Comparison of ENCODE assay signal across 8 cellular contexts in the genomic region with DNA sequence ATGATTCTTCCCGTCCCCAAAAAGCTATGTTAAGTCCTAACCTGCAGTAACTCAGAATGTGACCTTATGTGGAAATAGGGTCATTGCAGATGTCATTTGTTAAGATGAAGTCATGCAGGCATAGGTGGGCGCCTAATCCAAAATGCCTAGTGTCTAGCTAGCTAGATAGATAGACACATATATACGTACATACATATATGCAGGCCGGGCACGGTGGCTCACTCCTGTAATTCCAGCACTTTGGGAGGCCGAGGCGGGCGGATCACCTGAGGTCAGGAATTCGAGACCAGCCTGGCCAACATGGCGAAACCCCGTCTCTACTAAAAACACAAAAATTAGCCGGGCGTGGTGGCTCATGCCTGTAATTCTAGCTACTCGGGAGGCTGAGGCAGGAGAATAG. TPM values are rescaled to one million over a fixed set of nuclear protein-coding genes. Genes with fewer than 3 reads are reported as not detected.
DNase-seq lines count a peak whose midpoint lies in the region; ATAC-seq, FAIRE-seq and TF ChIP-seq lines count a peak whose summit lies in the region.
"Not testable (repeated sequence)": the region's sequence is repeated elsewhere in the genome, so short reads cannot be mapped to it uniquely, and the experiment has no call there.

No MANE protein-coding gene starts in this region.

- peak overlapping the region; percentile 89 for H3K27ac ChIP-seq in CD4-positive, CD25-positive, alpha-beta regulatory T cell (ENCODE audit: insufficient read depth, low read length, poor library complexity, severe bottlenecking)
- not testable (repeated sequence) for H3K27ac ChIP-seq in endothelial cell of umbilical vein (ENCODE audit: insufficient read depth, low read depth, low read length); HepG2 (ENCODE audit: extremely low read length, insufficient read depth, low read length); testis

- H2AFZ ChIP-seq in endothelial cell of umbilical vein (ENCODE audit: low read depth, low read length) = peak overlapping the region; percentile 86
- H2AFZ ChIP-seq in HepG2 (ENCODE audit: low read length) = peak overlapping the region; percentile 87

- CTCF ChIA-PET in T-cell (lab: Charles Lee) = interaction anchor here (0.6 to 2.6 kb wide), 13 partner anchors 8 to 305 kb away, joined by 3 to 53 read pairs (median 7); partner anchors contain the start of genes ILK (in 1 of the 2) and RRP8 (in 1 of the 2)
- CTCF ChIA-PET in endothelial cell of umbilical vein (lab: Charles Lee) = interaction anchor here (0.9 to 3.9 kb wide), 15 partner anchors 9 to 305 kb away, joined by 3 to 48 read pairs (median 8); partner anchors contain the start of genes DCHS1 and TAF10
- CTCF ChIA-PET in HepG2 (lab: Yijun Ruan, JAX; ENCODE audit: low intra/inter-chr PET ratio, low total read pairs) = interaction anchor here (1.8 kb wide), 1 partner anchor 153 kb away, joined by 13 read pairs; no protein-coding TSS in a partner anchor

- not testable (repeated sequence) for H3K9me3 ChIP-seq in CD4-positive, CD25-positive, alpha-beta regulatory T cell (ENCODE audit: control insufficient read depth in 2 of 2, low read length in 2 of 2); endothelial cell of umbilical vein (replicated peaks; ENCODE audit: control insufficient read depth, insufficient read depth, low read length); HepG2 (ENCODE audit: low read length); testis

- H3K4me3 ChIP-seq in CD4-positive, CD25-positive, alpha-beta regulatory T cell (ENCODE audit: low read depth, low read length) = peak overlapping the region; percentile 93
- H3K4me3 ChIP-seq in Jurkat, Clone E6-1 (ENCODE audit: low read length) = peak overlapping the region; percentile 82
- H3K4me3 ChIP-seq in endothelial cell of umbilical vein (replicated peaks in 1 of 3; ENCODE audit: insufficient read depth in 1 of 3, low read depth in 1 of 3, low read length in 3 of 3) = not testable (repeated sequence)
- peak overlapping the region in 2 of 3 experiments; percentile 52 to 75; a peak in 2 of 6 replicates for H3K4me3 ChIP-seq in HepG2 (replicated peaks in 1 of 3; ENCODE audit: insufficient read depth in 1 of 3, low read depth in 2 of 3, low read length in 3 of 3)
- peak overlapping the region in 1 of 2 donors; percentile 79 for H3K4me3 ChIP-seq in testis

- not testable (repeated sequence) for TF ChIP-seq RAD21 in HepG2 (CRISPR knock-in tag; IDR thresholded peaks at IDR 0.05)

- not testable (repeated sequence) for TF ChIP-seq EP300 in HepG2 (IDR thresholded peaks at IDR 0.05; ENCODE audit: low read depth in 2 of 2, low read length in 2 of 2); HepG2 (CRISPR knock-in tag; IDR thresholded peaks at IDR 0.05; ENCODE audit: borderline replicate concordance)

- not testable (repeated sequence) for ATAC-seq in CD4-positive, CD25-positive, alpha-beta regulatory T cell (ENCODE audit: low read depth in 2 of 2); T-cell (replicated peaks in 1 of 4); HepG2

- dilution Hi-C loops in endothelial cell of umbilical vein (cut with MboI; ENCODE audit: extremely low pct_ligation_motif_present, low sequenced_read_pairs) = not testable (repeated sequence)

- not testable (repeated sequence) for BruUV-seq in endothelial cell of umbilical vein (replicated peaks; lab: Mats Ljungman, UMichigan); HepG2 (replicated peaks; lab: Mats Ljungman, UMichigan)

- TF ChIP-seq POLR2A in endothelial cell of umbilical vein (IDR thresholded peaks at IDR 0.05; ENCODE audit: low read depth, low read length); HepG2 (IDR thresholded peaks at IDR 0.05; ENCODE audit: insufficient read depth in 1 of 2, low read depth in 2 of 2, low read length in 2 of 2); testis (IDR thresholded peaks at IDR 0.05): not testable (repeated sequence)

- 88% methylated on average over 14 of the region's 14 CpGs for WGBS in HepG2 (ENCODE audit: low lambda C conversion rate)
- 64 to 76% methylated on average over 14 of the region's 14 CpGs for whole genome bisulfite sequencing in testis, 2 donors

- H3K9ac ChIP-seq in endothelial cell of umbilical vein (replicated peaks; ENCODE audit: extremely low read depth, insufficient read depth, low read length) = peak overlapping the region; percentile 93
- peak overlapping the region; percentile 74; the same call in 1 of the 2 replicates for H3K9ac ChIP-seq in HepG2 (ENCODE audit: insufficient read depth, low read depth, low read length)

- H3K4me3 Mint-ChIP-seq in CD4-positive, CD25-positive, alpha-beta regulatory T cell = peak overlapping the region; percentile 90 to 99 (median 98)
- peak overlapping the region; percentile 96 to 100 (median 98) for H3K4me3 Mint-ChIP-seq in T-cell
- peak overlapping the region; percentile 97 for H3K4me3 Mint-ChIP-seq in activated naive CD8-positive, alpha-beta T cell treated with anti-CD3 and anti-CD28 coated beads for 36 hours
- H3K4me3 Mint-ChIP-seq in osteocyte (ENCODE audit: unreplicated experiment) = peak overlapping the region; percentile 99

- not testable (repeated sequence) for H3K9me1 ChIP-seq in endothelial cell of umbilical vein (replicated peaks; ENCODE audit: control insufficient read depth, extremely low read depth, insufficient read depth, low read length)

- peaks cover 6 to 43% (median 26%) of the 10 kb centered on the region in 4 donors for H3K4me1 Mint-ChIP-seq in CD4-positive, CD25-positive, alpha-beta regulatory T cell
- H3K4me1 Mint-ChIP-seq in T-cell (peaks cover 29 to 42% (median 32%) of the 10 kb centered on the region in 3 donors), osteocyte (ENCODE audit: unreplicated experiment) (peaks cover 16% of the 10 kb centered on the region)
- peaks cover 20% of the 10 kb centered on the region for H3K4me1 Mint-ChIP-seq in activated naive CD8-positive, alpha-beta T cell treated with anti-CD3 and anti-CD28 coated beads for 36 hours

- H3K27ac Mint-ChIP-seq in CD4-positive, CD25-positive, alpha-beta regulatory T cell = peak overlapping the region in 2 of 3 donors; percentile 95 to 99
- H3K27ac Mint-ChIP-seq in T-cell = peak overlapping the region; percentile 99 to 100
- H3K27ac Mint-ChIP-seq in activated naive CD8-positive, alpha-beta T cell treated with anti-CD3 and anti-CD28 coated beads for 36 hours = peak overlapping the region; percentile 60
- H3K27ac Mint-ChIP-seq in osteocyte (ENCODE audit: unreplicated experiment) = peak overlapping the region; percentile 100

- not testable (repeated sequence) for H3K36me3 Mint-ChIP-seq in CD4-positive, CD25-positive, alpha-beta regulatory T cell
- peaks cover 17% of the 10 kb centered on the region for H3K36me3 Mint-ChIP-seq in T-cell
- H3K36me3 Mint-ChIP-seq in activated naive CD8-positive, alpha-beta T cell treated with anti-CD3 and anti-CD28 coated beads for 36 hours = peaks cover 35% of the 10 kb centered on the region
- H3K36me3 Mint-ChIP-seq in osteocyte (ENCODE audit: unreplicated experiment) = peaks cover 12% of the 10 kb centered on the region

- H3K4me2 ChIP-seq in endothelial cell of umbilical vein (ENCODE audit: insufficient read depth, low read length) (peak overlapping the region; percentile 92), HepG2 (ENCODE audit: low read depth, low read length) (peak overlapping the region; percentile 91)

- intact Hi-C loops in endothelial cell of umbilical vein (cut with micrococcal nuclease); testis (cut with DNase I; ENCODE audit: low total_unique reads): not testable (repeated sequence)
- intact Hi-C loops in HepG2 (cut with micrococcal nuclease; ENCODE audit: unreplicated experiment) = loop anchor here (5.0 to 10.0 kb wide), 2 partner anchors 202 to 299 kb away; partner anchors contain the start of genes ARFIP2 and TIMM10B

- TF ChIP-seq CTCF in endothelial cell of umbilical vein (IDR thresholded peaks at IDR 0.05; ENCODE audit: extremely low read depth in 1 of 2, insufficient read depth in 1 of 2, low read depth in 1 of 2, low read length in 2 of 2); HepG2 (CRISPR knock-in tag; IDR thresholded peaks at IDR 0.05); osteocyte (IDR thresholded peaks at IDR 0.05); testis (IDR thresholded peaks at IDR 0.05): not testable (repeated sequence)

- not testable (repeated sequence) for H3K9me3 Mint-ChIP-seq in CD4-positive, CD25-positive, alpha-beta regulatory T cell; T-cell; activated naive CD8-positive, alpha-beta T cell treated with anti-CD3 and anti-CD28 coated beads for 36 hours; osteocyte (ENCODE audit: unreplicated experiment)

- not testable (repeated sequence) for FAIRE-seq in endothelial cell of umbilical vein (lab: Jason Lieb, UNC); HepG2 (lab: Jason Lieb, UNC)

- H4K20me1 ChIP-seq in endothelial cell of umbilical vein (replicated peaks; ENCODE audit: control insufficient read depth, extremely low read depth, insufficient read depth, low read length); HepG2 (ENCODE audit: insufficient read depth, low read length): not testable (repeated sequence)

- H3K4me1 ChIP-seq in CD4-positive, CD25-positive, alpha-beta regulatory T cell (ENCODE audit: control insufficient read depth, insufficient read depth, low read length, poor library complexity, severe bottlenecking) = peaks cover 18% of the 10 kb centered on the region
- H3K4me1 ChIP-seq in endothelial cell of umbilical vein (ENCODE audit: control insufficient read depth, extremely low read depth, insufficient read depth, low read length) (peaks cover 22% of the 10 kb centered on the region), HepG2 (ENCODE audit: insufficient read depth, low read length) (peaks cover 18% of the 10 kb centered on the region)
- H3K4me1 ChIP-seq in testis = not testable (repeated sequence)

- in situ Hi-C loops in HepG2 (cut with HindIII; ENCODE audit: extremely low pct_ligation_motif_present, low pct_unique_long_range_greater_than_20kb) = loop anchor here (5.0 kb wide), 1 partner anchor 137 kb away; no protein-coding TSS in a partner anchor

- peaks cover 12% of the 10 kb centered on the region for H3K36me3 ChIP-seq in CD4-positive, CD25-positive, alpha-beta regulatory T cell (ENCODE audit: control insufficient read depth, insufficient read depth, low read length)
- H3K36me3 ChIP-seq in endothelial cell of umbilical vein (ENCODE audit: control insufficient read depth in 2 of 2, extremely low read depth in 1 of 2, insufficient read depth in 2 of 2, low read length in 2 of 2); HepG2 (replicated peaks in 1 of 2; ENCODE audit: control insufficient read depth in 1 of 2, insufficient read depth in 2 of 2, low read length in 2 of 2); testis (ENCODE audit: low read depth, missing control alignments): not testable (repeated sequence)

- not testable (repeated sequence) for DNase-seq in CD4-positive, CD25-positive, alpha-beta regulatory T cell; Jurkat, Clone E6-1 (ENCODE audit: low read depth, low spot score); T-cell; activated naive CD8-positive, alpha-beta T cell treated with anti-CD3 and anti-CD28 coated beads for 36 hours; endothelial cell of umbilical vein (ENCODE audit: low read depth, low spot score); HepG2 (ENCODE audit: low spot score); osteocyte (ENCODE audit: extremely low spot score, unreplicated experiment)
- peak; percentile 20 for DNase-seq in testis

- POLR2A ChIA-PET in T-cell (lab: Charles Lee) (interaction anchor here in 1 of 2 donors (1.9 kb wide), 1 partner anchor 72 kb away, joined by 13 read pairs; the partner anchor contains the start of gene TAF10), endothelial cell of umbilical vein (lab: Charles Lee) (interaction anchor here (1.0 to 1.5 kb wide), 4 partner anchors 48 to 153 kb away, joined by 3 to 14 read pairs (median 6); partner anchors contain the start of gene TAF10), HepG2 (lab: Yijun Ruan, JAX) (interaction anchor here (1.7 kb wide), 1 partner anchor 72 kb away, joined by 14 read pairs; the partner anchor contains the start of gene TAF10)

- H3K27me3 ChIP-seq in CD4-positive, CD25-positive, alpha-beta regulatory T cell (ENCODE audit: control insufficient read depth, insufficient read depth, low read length); endothelial cell of umbilical vein (ENCODE audit: control insufficient read depth in 2 of 2, insufficient read depth in 2 of 2, low read length in 2 of 2); HepG2 (ENCODE audit: control insufficient read depth in 1 of 2, insufficient read depth in 2 of 2, low read length in 2 of 2); testis: not testable (repeated sequence)

- not testable (repeated sequence) for H3K27me3 Mint-ChIP-seq in CD4-positive, CD25-positive, alpha-beta regulatory T cell; T-cell; activated naive CD8-positive, alpha-beta T cell treated with anti-CD3 and anti-CD28 coated beads for 36 hours; osteocyte (ENCODE audit: unreplicated experiment)

- H3K79me2 ChIP-seq in endothelial cell of umbilical vein (ENCODE audit: control insufficient read depth, insufficient read depth, low read length) (peaks cover 28% of the 10 kb centered on the region), HepG2 (ENCODE audit: insufficient read depth, low read length) (peaks cover 22% of the 10 kb centered on the region)

RNA-seq across cellular contexts. Expression of gene MRPL17, which starts 0.9 kb away (rescaled TPM):
- 10.0 TPM for total RNA-seq in CD4-positive, CD25-positive, alpha-beta regulatory T cell
- polyA plus RNA-seq in CD4-positive, CD25-positive, alpha-beta regulatory T cell = 10 to 100 TPM; 18.5 to 35.5 (median 25.1) TPM
- polyA plus RNA-seq in Jurkat, Clone E6-1 (2012; ENCODE audit: insufficient read depth, insufficient read length) = 162 TPM
- total RNA-seq in T-cell (10 to 100 TPM; 12.1 to 33.1 (median 30.2) TPM), endothelial cell of umbilical vein (86.8 and 87.2 TPM in 2 replicates), HepG2 (2016; rRNA removed; fragmentation: Illumina TruSeq; extraction: Trizol) (90.0 and 97.9 TPM in 2 replicates), osteocyte (47.8 and 49.8 TPM in 2 replicates), testis (10 to 100 TPM; 21.0 to 22.7 TPM)
- total RNA-seq in activated naive CD8-positive, alpha-beta T cell treated with anti-CD3 and anti-CD28 coated beads for 36 hours = 100 to 1,000 TPM; 141 to 143 TPM
- polyA plus RNA-seq in endothelial cell of umbilical vein (61.7 and 67.6 TPM in 2 replicates), HepG2 (2011; rRNA removed) (53.7 and 59.4 TPM in 2 replicates), testis (ENCODE audit: insufficient read depth, low read depth, low replicate concordance) (49.5 TPM)
- 72.5 and 80.8 TPM in 2 replicates for polyA plus RNA-seq in endothelial cell of umbilical vein (2011; cell fraction: cytosol; rRNA removed)
- 34.5 and 39.1 TPM in 2 replicates for polyA plus RNA-seq in endothelial cell of umbilical vein (2011; cell fraction: nucleus; rRNA removed)
- 90.2 and 103 TPM in 2 replicates for polyA plus RNA-seq in endothelial cell of umbilical vein (2012)
- polyA minus RNA-seq in endothelial cell of umbilical vein = 42.4 and 46.0 TPM in 2 replicates
- 67.5 TPM for polyA minus RNA-seq in endothelial cell of umbilical vein (2011; cell fraction: cytosol; rRNA and poly(A)+ RNA removed)
- polyA minus RNA-seq in endothelial cell of umbilical vein (2011; cell fraction: nucleus; rRNA and poly(A)+ RNA removed) = 10.6 and 12.9 TPM in 2 replicates
- total RNA-seq in HepG2 (2016; cell fraction: cytosol; rRNA removed; fragmentation: Illumina TruSeq; extraction: Trizol; ENCODE audit: low read depth) = 29.1 and 29.3 TPM in 2 replicates
- 79.3 and 102 TPM in 2 replicates for total RNA-seq in HepG2 (2016; cell fraction: insoluble cytoplasmic fraction; rRNA removed; fragmentation: Illumina TruSeq; extraction: Trizol)
- 33.0 and 35.7 TPM in 2 replicates for total RNA-seq in HepG2 (2016; cell fraction: membrane; rRNA removed; fragmentation: Illumina TruSeq; extraction: Trizol)
- total RNA-seq in HepG2 (2016; cell fraction: nucleus; rRNA removed; fragmentation: Illumina TruSeq; extraction: Trizol) = 31.5 and 38.4 TPM in 2 replicates
- polyA plus RNA-seq in HepG2 (2011; cell fraction: cytosol; rRNA removed) = 36.2 and 46.4 TPM in 2 replicates
- polyA plus RNA-seq in HepG2 (2011; cell fraction: nucleus; rRNA removed) = 17.6 and 20.3 TPM in 2 replicates
- polyA plus RNA-seq in HepG2 (2012) = 27.7 and 47.0 TPM in 2 replicates
- polyA plus RNA-seq in HepG2 (2016; cell fraction: cytosol; fragmentation: Illumina TruSeq; extraction: Trizol; ENCODE audit: low read depth) = 24.1 and 27.6 TPM in 2 replicates
- polyA plus RNA-seq in HepG2 (2016; cell fraction: insoluble cytoplasmic fraction; fragmentation: Illumina TruSeq; extraction: Trizol; ENCODE audit: low read depth) = 114 and 118 TPM in 2 replicates
- polyA plus RNA-seq in HepG2 (2016; cell fraction: membrane; fragmentation: Illumina TruSeq; extraction: Trizol; ENCODE audit: low read depth) = 26.3 and 30.4 TPM in 2 replicates
- polyA plus RNA-seq in HepG2 (2016; cell fraction: nucleus; fragmentation: Illumina TruSeq; extraction: Trizol; ENCODE audit: insufficient read depth, low read depth) = 68.9 and 72.4 TPM in 2 replicates
- polyA minus RNA-seq in HepG2 (2011; rRNA and poly(A)+ RNA removed; ENCODE audit: low replicate concordance) = 33.6 and 93.6 TPM in 2 replicates
- polyA minus RNA-seq in HepG2 (2011; cell fraction: cytosol; rRNA and poly(A)+ RNA removed) = 22.0 and 32.7 TPM in 2 replicates
- 27.2 and 31.0 TPM in 2 replicates for polyA minus RNA-seq in HepG2 (2011; cell fraction: nucleus; rRNA and poly(A)+ RNA removed)

RNA-seq across cellular contexts. Expression of gene DCHS1, which starts 28.5 kb away (rescaled TPM):
- total RNA-seq in CD4-positive, CD25-positive, alpha-beta regulatory T cell = 2.4 TPM
- polyA plus RNA-seq in CD4-positive, CD25-positive, alpha-beta regulatory T cell = 1 to 10 TPM in 2 of 4 donors, under 1 TPM in 2; 0.49 to 1.6 (median 1.0) TPM
- polyA plus RNA-seq in Jurkat, Clone E6-1 (2012; ENCODE audit: insufficient read depth, insufficient read length) = 4.9 TPM
- total RNA-seq in T-cell (10 to 100 TPM in 3 of 5 donors, 1 to 10 TPM in 2; 4.9 to 14.8 (median 10.4) TPM), endothelial cell of umbilical vein (73.0 and 73.1 TPM in 2 replicates), HepG2 (2016; rRNA removed; fragmentation: Illumina TruSeq; extraction: Trizol) (under 0.01 TPM in 1 of 2 replicates, not detected in the other), osteocyte (63.0 and 63.3 TPM in 2 replicates), testis (1 to 10 TPM; 7.1 to 8.8 TPM)
- 1 to 10 TPM; 1.3 to 1.4 TPM for total RNA-seq in activated naive CD8-positive, alpha-beta T cell treated with anti-CD3 and anti-CD28 coated beads for 36 hours
- polyA plus RNA-seq in endothelial cell of umbilical vein (56.2 and 64.2 TPM in 2 replicates), HepG2 (2011; rRNA removed) (0.01 and 0.03 TPM in 2 replicates), testis (ENCODE audit: insufficient read depth, low read depth, low replicate concordance) (14.2 TPM)
- 31.1 and 35.9 TPM in 2 replicates for polyA plus RNA-seq in endothelial cell of umbilical vein (2011; cell fraction: cytosol; rRNA removed)
- 89.5 and 105 TPM in 2 replicates for polyA plus RNA-seq in endothelial cell of umbilical vein (2011; cell fraction: nucleus; rRNA removed)
- polyA plus RNA-seq in endothelial cell of umbilical vein (2012) = 52.6 and 58.4 TPM in 2 replicates
- 125 and 133 TPM in 2 replicates for polyA minus RNA-seq in endothelial cell of umbilical vein
- polyA minus RNA-seq in endothelial cell of umbilical vein (2011; cell fraction: cytosol; rRNA and poly(A)+ RNA removed) = not detected
- 59.4 and 70.9 TPM in 2 replicates for polyA minus RNA-seq in endothelial cell of umbilical vein (2011; cell fraction: nucleus; rRNA and poly(A)+ RNA removed)
- not detected in 2 replicates for total RNA-seq in HepG2 (2016; cell fraction: cytosol; rRNA removed; fragmentation: Illumina TruSeq; extraction: Trizol; ENCODE audit: low read depth)
- total RNA-seq in HepG2 (2016; cell fraction: insoluble cytoplasmic fraction; rRNA removed; fragmentation: Illumina TruSeq; extraction: Trizol) = not detected in 2 replicates
- total RNA-seq in HepG2 (2016; cell fraction: membrane; rRNA removed; fragmentation: Illumina TruSeq; extraction: Trizol) = not detected in 2 replicates
- 0.06 TPM in 1 of 2 replicates, not detected in the other for total RNA-seq in HepG2 (2016; cell fraction: nucleus; rRNA removed; fragmentation: Illumina TruSeq; extraction: Trizol)
- 0.01 TPM in 2 replicates for polyA plus RNA-seq in HepG2 (2011; cell fraction: cytosol; rRNA removed)
- 0.08 and 0.12 TPM in 2 replicates for polyA plus RNA-seq in HepG2 (2011; cell fraction: nucleus; rRNA removed)
- polyA plus RNA-seq in HepG2 (2012) = 0.03 and 0.09 TPM in 2 replicates
- polyA plus RNA-seq in HepG2 (2016; cell fraction: cytosol; fragmentation: Illumina TruSeq; extraction: Trizol; ENCODE audit: low read depth) = not detected in 2 replicates
- not detected in 2 replicates for polyA plus RNA-seq in HepG2 (2016; cell fraction: insoluble cytoplasmic fraction; fragmentation: Illumina TruSeq; extraction: Trizol; ENCODE audit: low read depth)
- polyA plus RNA-seq in HepG2 (2016; cell fraction: membrane; fragmentation: Illumina TruSeq; extraction: Trizol; ENCODE audit: low read depth) = not detected in 2 replicates
- not detected in 2 replicates for polyA plus RNA-seq in HepG2 (2016; cell fraction: nucleus; fragmentation: Illumina TruSeq; extraction: Trizol; ENCODE audit: insufficient read depth, low read depth)
- polyA minus RNA-seq in HepG2 (2011; rRNA and poly(A)+ RNA removed; ENCODE audit: low replicate concordance) = 0.07 and 0.16 TPM in 2 replicates
- 0.10 TPM in 1 of 2 replicates, not detected in the other for polyA minus RNA-seq in HepG2 (2011; cell fraction: cytosol; rRNA and poly(A)+ RNA removed)
- 0.12 and 0.13 TPM in 2 replicates for polyA minus RNA-seq in HepG2 (2011; cell fraction: nucleus; rRNA and poly(A)+ RNA removed)
